Comparison of ENCODE assay signal across 12 cellular contexts in the genomic region with DNA sequence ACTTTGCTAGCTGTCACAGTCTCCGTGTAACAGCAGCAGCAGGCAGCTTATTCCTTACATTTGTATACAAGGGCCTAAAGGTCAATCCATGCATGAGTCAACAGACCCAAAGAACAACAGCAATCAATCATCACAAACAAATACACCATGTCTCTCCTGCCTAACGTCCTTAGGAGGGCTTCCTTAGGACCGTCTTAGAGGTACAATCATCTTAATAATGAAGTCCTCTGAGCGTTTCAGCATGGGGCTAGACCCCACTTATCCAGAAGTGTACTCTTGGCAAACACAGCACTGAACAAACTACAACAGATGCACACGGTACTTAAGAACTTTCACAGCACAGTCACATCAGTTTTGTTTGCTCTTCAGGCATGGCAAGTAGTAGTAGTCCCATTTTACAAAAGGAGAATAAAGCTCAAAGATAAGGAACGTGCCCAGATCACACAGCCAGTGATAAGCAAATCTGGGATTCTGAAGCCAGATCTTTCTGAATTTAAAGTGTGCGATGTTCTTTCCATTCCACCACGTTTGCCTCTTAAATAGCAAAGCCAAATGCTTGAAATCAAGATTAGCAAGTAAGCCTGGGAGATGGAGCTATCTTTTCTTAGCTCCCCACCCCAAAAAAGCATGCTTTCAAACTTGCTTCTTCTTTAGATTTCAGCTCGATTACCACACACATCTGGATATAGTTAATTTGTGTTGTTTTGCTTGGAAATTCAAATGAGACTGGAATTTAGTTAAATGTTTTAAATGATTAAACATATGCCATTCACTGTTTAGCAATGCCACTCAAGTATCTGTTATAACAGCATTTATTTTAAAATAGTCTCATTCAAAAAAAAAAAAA. TPM values are rescaled to one million over a fixed set of nuclear protein-coding genes. Genes with fewer than 3 reads are reported as not detected.
DNase-seq lines count a peak whose midpoint lies in the region; ATAC-seq and FAIRE-seq lines count a peak whose summit lies in the region.
"Had no signal": no experiment of that assay in that cellular context is flagged by ENCODE, and none has a peak within 500 bp of the region (broad histone marks: within the 10 kb centered on the region; RNA-seq: fewer than 3 reads in every experiment).

No MANE protein-coding gene starts in this region.

- WGBS in small intestine, 3 donors = 28 to 48% (median 37%) methylated on average over 9 of the region's 9 CpGs

- peak overlapping the region in 1 of 2 donors; percentile 25 for H3K27ac ChIP-seq in small intestine (ENCODE audit: low read depth in 1 of 2, low read length in 1 of 2)
- H3K27ac ChIP-seq: thyroid gland had no signal

- DNase-seq in SIG-M5 treated with dmso at 0.1 percent for 504 hours (lab: John Stamatoyannopoulos, UW; ENCODE audit: unreplicated experiment) (peak; percentile 33), SIG-M5 (lab: John Stamatoyannopoulos, UW) (no peak), NCI-H524 (lab: John Stamatoyannopoulos, UW) (peak; percentile 30 to 77), fibroblast of gingiva (ENCODE audit: low read depth) (peak; percentile 58), small intestine (peak; percentile 82), urothelium cell line (ENCODE audit: low spot score) (no peak), cerebellar nuclear complex (lab: John Stamatoyannopoulos, UW) (no peak)
- DNase-seq: activated CD4-positive, CD25-positive, alpha-beta regulatory T cell treated with anti-CD3 and anti-CD28 coated beads, Interleukin-2, amount 50 U/mL, for 72 hours; activated naive CD4-positive, alpha-beta T cell treated with anti-CD3 and anti-CD28 coated beads, Interleukin-2, amount 50 U/mL, for 16 hours; RPMI8226; thyroid gland had no signal

- ATAC-seq in GM18907 (IDR thresholded peaks at IDR 0.05; ENCODE audit: unreplicated experiment) = no peak

- peaks cover 0 to 3% of the 10 kb centered on the region in 2 donors for H3K36me3 ChIP-seq in small intestine (ENCODE audit: control insufficient read depth in 2 of 2, insufficient read depth in 2 of 2, low read length in 2 of 2)
- H3K36me3 ChIP-seq: thyroid gland had no signal

- H3K9me3 ChIP-seq in small intestine (ENCODE audit: control insufficient read depth, low read depth) = no peaks in the 10 kb centered on the region
- H3K9me3 ChIP-seq: thyroid gland had no signal

- no peak overlapping the region for H3K4me3 ChIP-seq in small intestine (ENCODE audit: low read depth in 1 of 2, low read length in 2 of 2)
- H3K4me3 ChIP-seq: thyroid gland had no signal

- no peak for FAIRE-seq in small intestine (lab: Jason Lieb, UNC)
- no peak for FAIRE-seq in urothelium cell line (lab: Jason Lieb, UNC)

- peaks cover 2 to 6% of the 10 kb centered on the region in 2 donors for H3K4me1 ChIP-seq in small intestine (ENCODE audit: control insufficient read depth in 2 of 2, insufficient read depth in 1 of 2, low read depth in 1 of 2, low read length in 1 of 2)

- no peaks in the 10 kb centered on the region for H3K27me3 ChIP-seq in small intestine (ENCODE audit: control insufficient read depth in 2 of 2, insufficient read depth in 2 of 2, low read length in 2 of 2)
- H3K27me3 ChIP-seq: thyroid gland had no signal

RNA-seq across cellular contexts. Expression of a gene that starts 24.2 kb away (rescaled TPM):
- polyA plus RNA-seq in small intestine = 100 to 1,000 TPM; 183 to 221 (median 194) TPM

RNA-seq across cellular contexts. Expression of a gene that starts 59.2 kb away (rescaled TPM):
- polyA plus RNA-seq in small intestine = not detected

Comparison
In these comparisons a context has a peak if more than half of its experiments do, and no peak if none do; other contexts are left out.
1. DNase-seq: peak in SIG-M5 treated with dmso at 0.1 percent for 504 hours (single experiment), NCI-H524 (2 of 2), fibroblast of gingiva (single experiment) and small intestine (single experiment); none in SIG-M5 (single experiment), urothelium cell line (single experiment) and cerebellar nuclear complex (0 of 2).